1 cellular context compared by ENCODE assay signal in genomic region chr1:85109475-85109874, GRCh38.
TF ChIP-seq lines count a peak whose summit lies in the region.

No MANE protein-coding gene starts in this region.

TF ChIP-seq in H1, 55 proteins besides CTCF, POLR2A, EP300 and RAD21 (continued from another document):
- peak; percentile 41; the same call in 1 of the 2 replicates for TF ChIP-seq MAX (IDR thresholded peaks at IDR 0.05)
